Comparison of ENCODE assay signal across 15 cellular contexts in genomic region chr13:111242585-111242984, GRCh38.
DNase-seq lines count a peak whose midpoint lies in the region; ATAC-seq and TF ChIP-seq lines count a peak whose summit lies in the region.
"Had no signal": no experiment of that assay in that cellular context is flagged by ENCODE, and none has a peak within 500 bp of the region (broad histone marks: within the 10 kb centered on the region; RNA-seq: fewer than 3 reads in every experiment).

No MANE protein-coding gene starts in this region.

- peak overlapping the region in 3 of 5 experiments; percentile 34 to 85 (median 65) for H3K27ac Mint-ChIP-seq in brain

- H3K27me3 Mint-ChIP-seq in brain: no peaks in the 10 kb centered on the region
- H3K27me3 Mint-ChIP-seq: CD4-positive, alpha-beta memory T cell had no signal

- no peaks in the 10 kb centered on the region for H3K9me3 Mint-ChIP-seq in brain
- H3K9me3 Mint-ChIP-seq: CD4-positive, alpha-beta memory T cell; H9 had no signal

- H3K4me3 Mint-ChIP-seq in brain: peak overlapping the region in 2 of 5 experiments; percentile 12 to 86
- H3K4me3 Mint-ChIP-seq: CD4-positive, alpha-beta memory T cell; H9 had no signal

- WGBS in tibial nerve, 2 donors: 80 to 83% methylated on average over 8 of the region's 8 CpGs

- ATAC-seq in HG02970 (IDR thresholded peaks at IDR 0.05; ENCODE audit: low FRiP score, unreplicated experiment): no peak
- ATAC-seq: A549, GM12878 had no signal

- H3K9me3 ChIP-seq in tibial nerve: no peaks in the 10 kb centered on the region
- H3K9me3 ChIP-seq: A549, BE2C had no signal

- TF ChIP-seq CTCF in brain (conservative IDR thresholded peaks at IDR 0.05) (no peak), coronary artery (IDR thresholded peaks at IDR 0.05) (no peak), tibial nerve (IDR thresholded peaks at IDR 0.05) (no peak)

- peaks cover 0 to 44% (median 2%) of the 10 kb centered on the region in 4 donors for H3K4me1 ChIP-seq in tibial nerve
- H3K4me1 ChIP-seq: A549, BE2C had no signal

- H3K27ac ChIP-seq in coronary artery (no peak overlapping the region), layer of hippocampus (ENCODE audit: low read depth, low read length) (peak overlapping the region; percentile 95), tibial nerve (peak overlapping the region; percentile 56 to 86 (median 70))
- H3K27ac ChIP-seq: A549, C4-2B, GM23248, HL-60 had no signal

- peak; percentile 11 for DNase-seq in coronary artery (ENCODE audit: low spot score)
- no peak for DNase-seq in tibial nerve (ENCODE audit: low spot score in 2 of 2)
- DNase-seq in NCI-H446 (lab: John Stamatoyannopoulos, UW): no peak
- DNase-seq in ureter (ENCODE audit: low spot score): no peak
- DNase-seq: BE2C; CD4-positive, alpha-beta memory T cell; GM23248; H9 had no signal

- no peak for TF ChIP-seq POLR2A in tibial nerve (IDR thresholded peaks at IDR 0.05)

- no peak for TF ChIP-seq EP300 in tibial nerve (IDR thresholded peaks at IDR 0.05)

- peaks cover 0 to 42% (median 5%) of the 10 kb centered on the region in 3 donors for H3K36me3 ChIP-seq in tibial nerve

- peaks cover 37% of the 10 kb centered on the region for H3K4me1 Mint-ChIP-seq in brain

- H3K4me3 ChIP-seq in coronary artery (no peak overlapping the region), tibial nerve (no peak overlapping the region)
- H3K4me3 ChIP-seq: A549, GM12878, GM23248 had no signal

- peaks cover 86% of the 10 kb centered on the region for H3K36me3 Mint-ChIP-seq in brain

- H3K27me3 ChIP-seq in layer of hippocampus (ENCODE audit: control insufficient read depth, insufficient read depth, low read length) (no peaks in the 10 kb centered on the region), tibial nerve (no peaks in the 10 kb centered on the region)
- H3K27me3 ChIP-seq: BE2C had no signal

Comparison
In these comparisons a context has a peak if more than half of its experiments do, and no peak if none do; other contexts are left out.
1. H3K27ac ChIP-seq: peak in layer of hippocampus (single experiment) and tibial nerve (4 of 4); none in coronary artery (0 of 2).